13 cellular contexts compared by ENCODE assay signal in the genomic region with DNA sequence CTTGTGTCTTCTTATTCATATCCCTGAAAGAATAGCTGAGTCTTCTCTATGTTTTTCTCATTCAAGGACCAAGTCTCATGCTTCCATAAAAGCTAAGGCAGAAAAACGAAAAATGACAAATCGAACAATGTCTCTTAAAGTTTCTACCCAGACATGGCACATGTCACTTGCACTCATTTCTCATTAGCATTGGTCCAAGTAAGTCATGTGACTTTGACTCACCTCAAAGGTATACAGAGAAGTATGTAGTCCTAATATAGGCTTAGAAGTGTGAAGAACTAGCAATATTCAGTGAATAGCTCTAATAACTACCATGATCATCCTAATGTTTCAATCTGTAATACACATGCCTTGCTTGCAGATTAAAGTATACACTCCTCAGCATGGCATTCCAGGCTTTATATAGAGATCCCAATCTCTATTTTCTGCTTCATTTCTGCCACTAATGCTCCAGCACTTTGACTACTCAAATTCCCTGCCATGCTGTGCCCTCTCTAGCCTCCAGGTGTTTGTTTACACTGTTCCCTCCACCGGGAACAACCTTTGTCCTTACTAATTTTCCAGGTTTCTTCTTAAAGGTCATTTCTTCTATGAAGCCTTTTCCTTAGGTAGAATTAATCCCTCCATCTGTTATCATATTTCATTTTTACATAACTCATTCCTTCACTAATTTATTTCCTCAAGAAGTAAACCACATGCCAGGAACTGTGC.
"Had no signal": no experiment of that assay in that cellular context is flagged by ENCODE, and none has a peak within 500 bp of the region (broad histone marks: within the 10 kb centered on the region; RNA-seq: fewer than 3 reads in every experiment).

No MANE protein-coding gene starts in this region.

- H3K9me3 Mint-ChIP-seq: activated naive CD8-positive, alpha-beta T cell treated with anti-CD3 and anti-CD28 coated beads, Interleukin-2, amount 10 ng/mL, durations not matched to agents 7 days and 5 days; central memory CD8-positive, alpha-beta T cell; neural progenitor cell had no signal

- H3K36me3 Mint-ChIP-seq: brain, naive B cell, neural progenitor cell had no signal

- DNase-seq: activated naive CD4-positive, alpha-beta T cell; activated naive CD8-positive, alpha-beta T cell treated with anti-CD3 and anti-CD28 coated beads, Interleukin-2, amount 10 ng/mL, durations not matched to agents 7 days and 5 days; activated T-cell treated with anti-CD3 and anti-CD28 coated beads for 4 hours; effector CD4-positive, alpha-beta T cell; foreskin fibroblast; lower lobe of right lung; midbrain; naive B cell; stimulated activated CD4-positive, alpha-beta T cell treated with anti-CD3 and anti-CD28 coated beads, Interleukin-2, amount 100 ng/mL, for 24 hours had no signal

- H3K27ac Mint-ChIP-seq: activated naive CD8-positive, alpha-beta T cell treated with anti-CD3 and anti-CD28 coated beads, Interleukin-2, amount 10 ng/mL, durations not matched to agents 7 days and 5 days; brain; neural progenitor cell had no signal

- H3K4me1 Mint-ChIP-seq: activated naive CD8-positive, alpha-beta T cell treated with anti-CD3 and anti-CD28 coated beads, Interleukin-2, amount 10 ng/mL, durations not matched to agents 7 days and 5 days; neural progenitor cell had no signal

- H3K27me3 Mint-ChIP-seq: brain; central memory CD8-positive, alpha-beta T cell; naive B cell had no signal

- H3K4me3 Mint-ChIP-seq: activated naive CD8-positive, alpha-beta T cell treated with anti-CD3 and anti-CD28 coated beads, Interleukin-2, amount 10 ng/mL, durations not matched to agents 7 days and 5 days; brain; central memory CD8-positive, alpha-beta T cell; naive B cell; neural progenitor cell had no signal

- H3K4me3 ChIP-seq: coronary artery, lower lobe of right lung, neural progenitor cell had no signal

- H3K27me3 ChIP-seq: neural progenitor cell had no signal

- H3K9me3 ChIP-seq: lower lobe of right lung had no signal

- H3K36me3 ChIP-seq: lower lobe of right lung, neural progenitor cell had no signal

- H3K27ac ChIP-seq: coronary artery, lower lobe of right lung, neural progenitor cell had no signal
